18 cellular contexts compared by ENCODE assay signal in genomic region chr17:10547351-10547750, GRCh38. TPM values are rescaled to one million over a fixed set of nuclear protein-coding genes. Genes with fewer than 3 reads are reported as not detected.
A peak's percentile ranks its signal among the peaks of the same experiment; 100 is the strongest.
DNase-seq lines count a peak whose midpoint lies in the region; ATAC-seq, FAIRE-seq and TF ChIP-seq lines count a peak whose summit lies in the region.
"Had no signal": no experiment of that assay in that cellular context is flagged by ENCODE, and none has a peak within 500 bp of the region (broad histone marks: within the 10 kb centered on the region; RNA-seq: fewer than 3 reads in every experiment).

No MANE protein-coding gene starts in this region.

- CTCF ChIA-PET in endothelial cell of umbilical vein (lab: Charles Lee): no interaction called here

- H3K9me3 ChIP-seq in endothelial cell of umbilical vein (replicated peaks; ENCODE audit: control insufficient read depth, insufficient read depth, low read length): no peaks in the 10 kb centered on the region
- H3K9me3 ChIP-seq in neural progenitor cell (ENCODE audit: low read depth): no peaks in the 10 kb centered on the region
- H3K9me3 ChIP-seq in small intestine (ENCODE audit: control insufficient read depth, low read depth): no peaks in the 10 kb centered on the region
- H3K9me3 ChIP-seq: A549, Peyer's patch had no signal

- H3K27me3 Mint-ChIP-seq in neural progenitor cell (ENCODE audit: insufficient read depth, low read depth): no peaks in the 10 kb centered on the region

- no peak overlapping the region for H2AFZ ChIP-seq in endothelial cell of umbilical vein (ENCODE audit: low read depth, low read length)
- H2AFZ ChIP-seq in neural progenitor cell (replicated peaks): peak overlapping the region; percentile 26

- peaks cover 16% of the 10 kb centered on the region for H3K4me1 Mint-ChIP-seq in neural progenitor cell
- H3K4me1 Mint-ChIP-seq: CD14-positive monocyte had no signal

- H3K4me3 Mint-ChIP-seq in neural progenitor cell: no peak overlapping the region
- H3K4me3 Mint-ChIP-seq: CD14-positive monocyte had no signal

- H3K36me3 ChIP-seq in endothelial cell of umbilical vein (ENCODE audit: control insufficient read depth in 2 of 2, extremely low read depth in 1 of 2, insufficient read depth in 2 of 2, low read length in 2 of 2) (no peaks in the 10 kb centered on the region), neural progenitor cell (no peaks in the 10 kb centered on the region), small intestine (ENCODE audit: control insufficient read depth in 2 of 2, insufficient read depth in 2 of 2, low read length in 2 of 2) (no peaks in the 10 kb centered on the region)
- H3K36me3 ChIP-seq: Peyer's patch had no signal

- H3K4me2 ChIP-seq in endothelial cell of umbilical vein (ENCODE audit: insufficient read depth, low read length): no peak overlapping the region
- H3K4me2 ChIP-seq in neural progenitor cell: no peak overlapping the region
- H3K4me2 ChIP-seq: A549 had no signal

- H3K4me1 ChIP-seq in endothelial cell of umbilical vein (ENCODE audit: control insufficient read depth, extremely low read depth, insufficient read depth, low read length) (no peaks in the 10 kb centered on the region), neural progenitor cell (peaks cover 29% of the 10 kb centered on the region), small intestine (ENCODE audit: control insufficient read depth in 2 of 2, insufficient read depth in 1 of 2, low read depth in 1 of 2, low read length in 1 of 2) (no peaks in the 10 kb centered on the region)
- H3K4me1 ChIP-seq: A549, Peyer's patch had no signal

- H3K27ac Mint-ChIP-seq in neural progenitor cell: no peak overlapping the region
- H3K27ac Mint-ChIP-seq: CD14-positive monocyte had no signal

- BruUV-seq in endothelial cell of umbilical vein (replicated peaks; lab: Mats Ljungman, UMichigan): no TSS peak

- H3K9ac ChIP-seq in endothelial cell of umbilical vein (replicated peaks; ENCODE audit: extremely low read depth, insufficient read depth, low read length) (no peak overlapping the region), neural progenitor cell (no peak overlapping the region)

- H3K36me3 Mint-ChIP-seq in neural progenitor cell: no peaks in the 10 kb centered on the region
- H3K36me3 Mint-ChIP-seq: CD14-positive monocyte had no signal

- H3K9me3 Mint-ChIP-seq in neural progenitor cell: no peaks in the 10 kb centered on the region

- H3K27ac ChIP-seq in endothelial cell of umbilical vein (ENCODE audit: insufficient read depth, low read depth, low read length) (no peak overlapping the region), neural progenitor cell (no peak overlapping the region), small intestine (ENCODE audit: low read depth in 1 of 2, low read length in 1 of 2) (no peak overlapping the region)
- H3K27ac ChIP-seq: A549, Peyer's patch had no signal

- TF ChIP-seq CTCF in endothelial cell of umbilical vein (IDR thresholded peaks at IDR 0.05; ENCODE audit: extremely low read depth in 1 of 2, insufficient read depth in 1 of 2, low read depth in 1 of 2, low read length in 2 of 2): no peak
- TF ChIP-seq CTCF in neural progenitor cell (IDR thresholded peaks at IDR 0.05): no peak

- H4K20me1 ChIP-seq in endothelial cell of umbilical vein (replicated peaks; ENCODE audit: control insufficient read depth, extremely low read depth, insufficient read depth, low read length) (no peaks in the 10 kb centered on the region), neural progenitor cell (ENCODE audit: low read depth) (no peaks in the 10 kb centered on the region)

- H3F3A ChIP-seq in neural progenitor cell (ENCODE audit: low read depth): peaks cover 26% of the 10 kb centered on the region

- FAIRE-seq in endothelial cell of umbilical vein (lab: Jason Lieb, UNC) (no peak), small intestine (lab: Jason Lieb, UNC) (no peak)
- FAIRE-seq: A549 had no signal

- no peak for ATAC-seq in HG03571 (IDR thresholded peaks at IDR 0.05; ENCODE audit: unreplicated experiment)
- no peak for ATAC-seq in HG03045 (IDR thresholded peaks at IDR 0.05; ENCODE audit: unreplicated experiment)
- ATAC-seq: A549 had no signal

- TF ChIP-seq POLR2A in endothelial cell of umbilical vein (IDR thresholded peaks at IDR 0.05; ENCODE audit: low read depth, low read length): no peak

- POLR2A ChIA-PET in endothelial cell of umbilical vein (lab: Charles Lee): no interaction called here

- DNase-seq in Daoy (ENCODE audit: low read depth) (peak; percentile 48), LHCN-M2 (ENCODE audit: low read depth) (peak; percentile 31), endothelial cell of umbilical vein (ENCODE audit: low read depth, low spot score) (no peak), neural progenitor cell (ENCODE audit: low spot score) (no peak), small intestine (no peak), CD1c-positive myeloid dendritic cell (ENCODE audit: extremely low spot score) (no peak)
- DNase-seq: KG1, MM.1S, NCI-H1105 treated with DMSO at 0.1 percent for 48 hours, NCI-H187, NCI-H446 treated with DMSO at 0.1 percent for 48 hours, NCI-H748 treated with DMSO at 0.1 percent for 48 hours, Peyer's patch, SHP77 had no signal

- H3K9me1 ChIP-seq in endothelial cell of umbilical vein (replicated peaks; ENCODE audit: control insufficient read depth, extremely low read depth, insufficient read depth, low read length): no peaks in the 10 kb centered on the region

- WGBS in small intestine, 3 donors: 68 to 74% (median 71%) methylated on average over 6 of the region's 6 CpGs

- H3K27me3 ChIP-seq in endothelial cell of umbilical vein (ENCODE audit: control insufficient read depth in 2 of 2, insufficient read depth in 2 of 2, low read length in 2 of 2) (no peaks in the 10 kb centered on the region), neural progenitor cell (no peaks in the 10 kb centered on the region), small intestine (ENCODE audit: control insufficient read depth in 2 of 2, insufficient read depth in 2 of 2, low read length in 2 of 2) (no peaks in the 10 kb centered on the region)
- H3K27me3 ChIP-seq: Peyer's patch had no signal

- dilution Hi-C loops in endothelial cell of umbilical vein (cut with MboI; ENCODE audit: extremely low pct_ligation_motif_present, low sequenced_read_pairs): no loop called here

- no peak overlapping the region for H3K4me3 ChIP-seq in endothelial cell of umbilical vein (replicated peaks in 1 of 3; ENCODE audit: insufficient read depth in 1 of 3, low read depth in 1 of 3, low read length in 3 of 3)
- H3K4me3 ChIP-seq in neural progenitor cell: no peak overlapping the region
- no peak overlapping the region for H3K4me3 ChIP-seq in small intestine (ENCODE audit: low read depth in 1 of 2, low read length in 2 of 2)
- H3K4me3 ChIP-seq: A549, Peyer's patch had no signal

- no peaks in the 10 kb centered on the region for H3K79me2 ChIP-seq in endothelial cell of umbilical vein (ENCODE audit: control insufficient read depth, insufficient read depth, low read length)
- H3K79me2 ChIP-seq in neural progenitor cell (ENCODE audit: low read depth): no peaks in the 10 kb centered on the region

- intact Hi-C loops in endothelial cell of umbilical vein (cut with micrococcal nuclease): no loop called here

TF ChIP-seq in endothelial cell of umbilical vein, 7 proteins besides CTCF, POLR2A, EP300 and RAD21:
- TF ChIP-seq JUN (IDR thresholded peaks at IDR 0.05; ENCODE audit: borderline replicate concordance, insufficient read depth, insufficient read length, low read depth) (peak; percentile 17), FOS (IDR thresholded peaks at IDR 0.05; ENCODE audit: borderline replicate concordance, insufficient read depth, low read length) (no peak)
TF ChIP-seq in endothelial cell of umbilical vein: peak in this region for 1.

RNA-seq across cellular contexts. Expression of gene MYH2, which starts 2.1 kb away (rescaled TPM):
- total RNA-seq in Daoy (2014; rRNA removed; shearing (Covaris generic)): not detected in 2 replicates
- total RNA-seq in LHCN-M2 (2014; rRNA removed): 0.06 and 0.11 TPM in 2 replicates
- 0.38 TPM for polyA plus RNA-seq in LHCN-M2 (2012)
- 0.05 TPM in 1 of 2 replicates, not detected in the other for total RNA-seq in endothelial cell of umbilical vein
- polyA plus RNA-seq in endothelial cell of umbilical vein: not detected in 2 replicates
- polyA plus RNA-seq in endothelial cell of umbilical vein (2011; cell fraction: cytosol; rRNA removed): 0.01 TPM in 1 of 2 replicates, not detected in the other
- 0.04 TPM in 1 of 2 replicates, not detected in the other for polyA plus RNA-seq in endothelial cell of umbilical vein (2011; cell fraction: nucleus; rRNA removed)
- polyA plus RNA-seq in endothelial cell of umbilical vein (2012): not detected in 2 replicates
- polyA minus RNA-seq in endothelial cell of umbilical vein: not detected in 2 replicates
- polyA minus RNA-seq in endothelial cell of umbilical vein (2011; cell fraction: cytosol; rRNA and poly(A)+ RNA removed): not detected
- not detected in 2 replicates for polyA minus RNA-seq in endothelial cell of umbilical vein (2011; cell fraction: nucleus; rRNA and poly(A)+ RNA removed)
- 0.19 and 0.37 TPM in 2 replicates for total RNA-seq in neural progenitor cell (ENCODE audit: low replicate concordance)
- under 1 TPM in 2 of 3 donors, not detected in 1; 0.27 to 0.89 TPM for polyA plus RNA-seq in small intestine
- polyA plus RNA-seq: A549, CD14-positive monocyte had no signal

RNA-seq across cellular contexts. Expression of gene MYH1, which starts 29.0 kb away (rescaled TPM):
- not detected in 2 replicates for total RNA-seq in Daoy (2014; rRNA removed; shearing (Covaris generic))
- not detected in 2 replicates for total RNA-seq in LHCN-M2 (2014; rRNA removed)
- polyA plus RNA-seq in LHCN-M2 (2012): 0.01 TPM
- total RNA-seq in endothelial cell of umbilical vein: not detected in 2 replicates
- polyA plus RNA-seq in endothelial cell of umbilical vein: not detected in 2 replicates
- polyA plus RNA-seq in endothelial cell of umbilical vein (2011; cell fraction: cytosol; rRNA removed): not detected in 2 replicates
- not detected in 2 replicates for polyA plus RNA-seq in endothelial cell of umbilical vein (2011; cell fraction: nucleus; rRNA removed)
- not detected in 2 replicates for polyA plus RNA-seq in endothelial cell of umbilical vein (2012)
- polyA minus RNA-seq in endothelial cell of umbilical vein: not detected in 2 replicates
- polyA minus RNA-seq in endothelial cell of umbilical vein (2011; cell fraction: cytosol; rRNA and poly(A)+ RNA removed): not detected
- polyA minus RNA-seq in endothelial cell of umbilical vein (2011; cell fraction: nucleus; rRNA and poly(A)+ RNA removed): not detected in 2 replicates
- not detected in 2 replicates for total RNA-seq in neural progenitor cell (ENCODE audit: low replicate concordance)
- under 1 TPM; under 0.01 to 0.27 (median 0.22) TPM for polyA plus RNA-seq in small intestine
- polyA plus RNA-seq: A549, CD14-positive monocyte had no signal

Comparison
In these comparisons a context has a peak if more than half of its experiments do, and no peak if none do; other contexts are left out.
1. DNase-seq: peak in Daoy (single experiment) and LHCN-M2 (single experiment); none in endothelial cell of umbilical vein (single experiment), neural progenitor cell (single experiment), small intestine (single experiment) and CD1c-positive myeloid dendritic cell (single experiment).